Comparison of ENCODE assay signal across 2 cellular contexts in genomic region chr22:19605508-19606331, GRCh38.
A peak's percentile ranks its signal among the peaks of the same experiment; 100 is the strongest.
TF ChIP-seq lines count a peak whose summit lies in the region.

No MANE protein-coding gene starts in this region.

TF ChIP-seq in liver, 16 proteins besides CTCF, POLR2A, EP300 and RAD21 (continued from another document):
- TF ChIP-seq REST (IDR thresholded peaks at IDR 0.05) = no peak
- TF ChIP-seq YY1 (IDR thresholded peaks at IDR 0.05) = peak; percentile 92
- no peak for TF ChIP-seq NR2F2 (IDR thresholded peaks at IDR 0.05)
- peak; percentile 11 to 41 for TF ChIP-seq RXRA (IDR thresholded peaks at IDR 0.05)
- peak; percentile 23 to 49 for TF ChIP-seq HNF4A (conservative IDR thresholded peaks at IDR 0.05)
- TF ChIP-seq ATF3 (IDR thresholded peaks at IDR 0.05) = no peak
- TF ChIP-seq TAF1 (conservative IDR thresholded peaks at IDR 0.05) = no peak
- TF ChIP-seq FOXA1 (IDR thresholded peaks at IDR 0.05) = peak; percentile 83
- TF ChIP-seq FOXA2 (IDR thresholded peaks at IDR 0.05) = peak; percentile 71
- peak; percentile 56 for TF ChIP-seq SP1 (IDR thresholded peaks at IDR 0.05)
- TF ChIP-seq MAX (IDR thresholded peaks at IDR 0.05) = peak; percentile 70
- peak in 1 of 2 donors; percentile 17 for TF ChIP-seq JUND (IDR thresholded peaks at IDR 0.05)
- no peak for TF ChIP-seq GABPA (IDR thresholded peaks at IDR 0.05 in 1 of 2, conservative IDR thresholded peaks at IDR 0.05 in 1 of 2)
- no peak for TF ChIP-seq EGR1 (IDR thresholded peaks at IDR 0.05; ENCODE audit: low read depth in 2 of 2)
- no peak for TF ChIP-seq HNF4G (IDR thresholded peaks at IDR 0.05)
TF ChIP-seq in liver: peak in this region for 8.

TF ChIP-seq in HepG2, 621 proteins besides CTCF, POLR2A, EP300 and RAD21 (continued from another document):
- TF ChIP-seq BCL6 (CRISPR knock-in tag; IDR thresholded peaks at IDR 0.05) (no peak), ZNF530 (CRISPR knock-in tag; IDR thresholded peaks at IDR 0.05; ENCODE audit: low read depth) (no peak), ZNF564 (CRISPR knock-in tag; IDR thresholded peaks at IDR 0.05) (no peak), CCDC6 (CRISPR knock-in tag; IDR thresholded peaks at IDR 0.05) (no peak), HMGXB3 (CRISPR knock-in tag; IDR thresholded peaks at IDR 0.05; ENCODE audit: borderline replicate concordance) (no peak), RBAK (CRISPR knock-in tag; IDR thresholded peaks at IDR 0.05) (no peak), ZBTB26 (CRISPR knock-in tag; IDR thresholded peaks at IDR 0.05; ENCODE audit: borderline replicate concordance) (no peak), ZNF501 (CRISPR knock-in tag; IDR thresholded peaks at IDR 0.05) (no peak), MXI1 (IDR thresholded peaks at IDR 0.05; ENCODE audit: borderline replicate concordance, low read depth, low read length) (no peak)
